In the genomic region with DNA sequence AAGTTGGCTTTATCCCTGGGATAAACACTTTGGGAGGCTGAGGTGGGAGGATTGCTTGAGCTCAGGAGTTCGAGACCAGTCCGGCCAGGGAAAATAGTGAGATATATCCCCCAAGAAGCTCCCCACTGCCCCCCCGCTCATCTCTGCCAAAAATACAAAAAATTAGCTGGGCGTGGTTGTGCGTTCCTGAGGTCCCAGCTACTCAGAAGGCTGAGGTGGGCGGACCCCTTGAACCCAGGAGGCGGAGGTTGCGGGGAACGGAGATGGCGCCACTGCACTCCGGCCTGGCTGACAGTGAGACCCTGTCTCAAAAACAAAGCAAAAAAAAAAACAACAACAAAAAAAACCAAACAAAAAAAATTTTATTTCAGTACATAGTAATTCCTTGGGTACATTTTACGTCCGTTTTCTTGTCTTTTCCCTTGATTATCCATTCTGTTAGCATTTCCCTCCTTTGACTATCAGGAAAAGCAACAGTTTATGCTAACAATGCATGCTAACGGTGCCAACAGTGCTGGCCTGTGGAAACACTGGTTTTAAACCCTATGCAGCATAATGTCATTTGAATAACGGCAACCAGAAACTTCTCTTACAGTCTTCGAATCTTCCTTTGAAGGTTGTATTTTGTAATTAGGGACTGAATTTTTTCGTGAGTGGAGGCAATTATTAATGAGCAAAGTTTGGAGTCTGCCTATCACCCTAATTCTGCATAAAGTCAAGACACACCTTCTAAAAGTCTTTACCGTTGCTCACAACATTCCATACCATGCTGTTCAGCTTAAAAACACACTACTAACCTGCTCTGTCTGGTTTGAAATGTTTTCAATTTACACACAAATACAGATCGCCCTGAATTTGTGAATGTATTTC, we compare ENCODE assay signal across 8 cellular contexts. TPM values are rescaled to one million over a fixed set of nuclear protein-coding genes. Genes with fewer than 3 reads are reported as not detected.
DNase-seq lines count a peak whose midpoint lies in the region; ATAC-seq and TF ChIP-seq lines count a peak whose summit lies in the region.

No MANE protein-coding gene starts in this region.

- H3K4me3 ChIP-seq in fibroblast of the aortic adventitia (ENCODE audit: low read depth, low read length) (peak overlapping the region; percentile 13), rectal smooth muscle tissue (ENCODE audit: low read length) (peak overlapping the region; percentile 51)

- H3K9ac ChIP-seq in rectal smooth muscle tissue (ENCODE audit: low read length), result no peak overlapping the region

- DNase-seq in activated T-cell treated with anti-CD3 and anti-CD28 coated beads, Interleukin-2, amount 50 U/mL, for 72 hours, result no peak
- DNase-seq in activated T-cell treated with anti-CD3 and anti-CD28 coated beads, Interleukin-2, amount 50 U/mL, for 48 hours, result no peak
- DNase-seq in T-cell (no peak), fibroblast of the aortic adventitia (ENCODE audit: low read depth) (no peak), NCI-H146 treated with DMSO at 0.1 percent for 48 hours (lab: John Stamatoyannopoulos, UW; ENCODE audit: unreplicated experiment) (no peak), NCI-H1694 treated with DMSO at 0.1 percent for 48 hours (lab: John Stamatoyannopoulos, UW) (no peak)

- peaks cover 5 to 6% of the 10 kb centered on the region in 2 donors for H3K36me3 Mint-ChIP-seq in activated T-cell treated with anti-CD3 and anti-CD28 coated beads, Interleukin-2, amount 50 U/mL, for 72 hours (ENCODE audit: insufficient read depth in 2 of 2)
- peaks cover 3% of the 10 kb centered on the region for H3K36me3 Mint-ChIP-seq in T-cell

- peak overlapping the region; percentile 68 for H3K27ac ChIP-seq in rectal smooth muscle tissue (ENCODE audit: low read depth, low read length)

- no peak for TF ChIP-seq CTCF in fibroblast of the aortic adventitia (IDR thresholded peaks at IDR 0.05; ENCODE audit: insufficient read depth, low read length)

- CTCF ChIA-PET in T-cell (lab: Charles Lee), result interaction anchor here (0.8 to 1.8 kb wide), 10 partner anchors 11 to 143 kb away, joined by 3 to 21 read pairs (median 4); a partner anchor contains a TSS

- no peaks in the 10 kb centered on the region for H3K36me3 ChIP-seq in rectal smooth muscle tissue (ENCODE audit: control insufficient read depth, insufficient read depth, low read length)

- H3K27me3 ChIP-seq in rectal smooth muscle tissue (ENCODE audit: control insufficient read depth, insufficient read depth, low read length), result no peaks in the 10 kb centered on the region

- POLR2A ChIA-PET in T-cell (lab: Charles Lee), result interaction anchor here (0.6 to 1.5 kb wide), 11 partner anchors 16 to 1192 kb away, joined by 3 to 28 read pairs (median 5); a partner anchor contains a TSS

- peak overlapping the region; percentile 99 for H3K27ac Mint-ChIP-seq in activated T-cell treated with anti-CD3 and anti-CD28 coated beads, Interleukin-2, amount 50 U/mL, for 72 hours
- H3K27ac Mint-ChIP-seq in T-cell, result peak overlapping the region; percentile 95 to 97

- peak; percentile 1 for ATAC-seq in activated T-cell treated with anti-CD3 and anti-CD28 coated beads, Interleukin-2, amount 50 U/mL, for 72 hours (replicated peaks in 1 of 2)
- peak; percentile 11 for ATAC-seq in HG03095 (IDR thresholded peaks at IDR 0.05; ENCODE audit: unreplicated experiment)
- peak in 3 of 4 experiments; percentile 0 to 6 (median 3) for ATAC-seq in T-cell (replicated peaks in 1 of 4)

- peaks cover 37% of the 10 kb centered on the region for H3K4me1 Mint-ChIP-seq in activated T-cell treated with anti-CD3 and anti-CD28 coated beads, Interleukin-2, amount 50 U/mL, for 72 hours (ENCODE audit: low read depth)
- H3K4me1 Mint-ChIP-seq in T-cell, result peaks cover 39 to 51% (median 39%) of the 10 kb centered on the region in 3 donors

- no peaks in the 10 kb centered on the region for H3K27me3 Mint-ChIP-seq in activated T-cell treated with anti-CD3 and anti-CD28 coated beads, Interleukin-2, amount 50 U/mL, for 72 hours (ENCODE audit: low read depth)
- peaks cover 0 to 3% of the 10 kb centered on the region in 2 donors for H3K27me3 Mint-ChIP-seq in T-cell

- peak overlapping the region; percentile 81 to 97 for H3K4me3 Mint-ChIP-seq in activated T-cell treated with anti-CD3 and anti-CD28 coated beads, Interleukin-2, amount 50 U/mL, for 72 hours
- H3K4me3 Mint-ChIP-seq in T-cell, result peak overlapping the region; percentile 87 to 94 (median 93)

- peaks cover 0 to 9% of the 10 kb centered on the region in 2 donors for H3K9me3 Mint-ChIP-seq in activated T-cell treated with anti-CD3 and anti-CD28 coated beads, Interleukin-2, amount 50 U/mL, for 72 hours
- peaks cover 0 to 6% (median 5%) of the 10 kb centered on the region in 3 donors for H3K9me3 Mint-ChIP-seq in T-cell

- H3K4me1 ChIP-seq in rectal smooth muscle tissue (ENCODE audit: control insufficient read depth, insufficient read depth, low read length), result no peaks in the 10 kb centered on the region

RNA-seq across cellular contexts. Expression of a gene that starts 0.8 kb away (rescaled TPM):
- 10 to 100 TPM; 45.4 to 47.6 TPM for total RNA-seq in activated T-cell treated with anti-CD3 and anti-CD28 coated beads, Interleukin-2, amount 50 U/mL, for 72 hours
- total RNA-seq in T-cell (10 to 100 TPM; 23.5 to 46.1 (median 34.3) TPM), fibroblast of the aortic adventitia (ENCODE audit: low replicate concordance) (47.0 and 111 TPM in 2 replicates)

RNA-seq across cellular contexts. Expression of a gene that starts 35.3 kb away (rescaled TPM):
- 10 to 100 TPM; 28.9 to 32.0 TPM for total RNA-seq in activated T-cell treated with anti-CD3 and anti-CD28 coated beads, Interleukin-2, amount 50 U/mL, for 72 hours
- 10 to 100 TPM; 33.1 to 42.4 (median 42.1) TPM for total RNA-seq in T-cell
- 1.1 and 5.5 TPM in 2 replicates for total RNA-seq in fibroblast of the aortic adventitia (ENCODE audit: low replicate concordance)
